Comparison of ENCODE assay signal across 30 cellular contexts in the genomic region with DNA sequence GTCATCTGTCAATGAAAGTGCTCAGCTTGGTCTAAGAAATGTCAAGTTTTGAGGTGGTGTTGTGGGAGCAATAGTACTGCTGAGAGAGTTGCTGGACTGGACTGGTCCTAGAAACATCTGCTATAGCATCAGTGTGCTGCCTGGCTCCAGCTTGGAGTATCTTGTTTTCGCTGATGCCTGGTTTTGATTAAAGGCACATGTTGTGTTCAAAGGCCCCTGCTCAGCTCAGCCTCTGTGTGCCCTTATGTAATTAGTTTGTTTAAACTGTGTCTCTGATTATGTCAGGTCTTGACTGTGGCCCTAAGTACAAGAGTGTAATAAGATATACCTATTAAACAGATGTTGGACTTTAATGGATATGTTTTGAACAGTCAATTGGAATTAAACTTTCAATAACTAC.
A peak's percentile ranks its signal among the peaks of the same experiment; 100 is the strongest.
DNase-seq lines count a peak whose midpoint lies in the region; ATAC-seq and TF ChIP-seq lines count a peak whose summit lies in the region.
"Had no signal": no experiment of that assay in that cellular context is flagged by ENCODE, and none has a peak within 500 bp of the region (broad histone marks: within the 10 kb centered on the region; RNA-seq: fewer than 3 reads in every experiment).

No MANE protein-coding gene starts in this region.

- H3K27me3 Mint-ChIP-seq in chondrocyte (ENCODE audit: low read depth), result peaks cover 9% of the 10 kb centered on the region
- H3K27me3 Mint-ChIP-seq: activated naive CD8-positive, alpha-beta T cell treated with anti-CD3 and anti-CD28 coated beads, Interleukin-2, amount 10 ng/mL, durations not matched to agents 7 days and 5 days; CD8-positive, alpha-beta memory T cell; T-helper 17 cell had no signal

- H3K9me3 Mint-ChIP-seq in chondrocyte (ENCODE audit: low read depth), result peaks cover 3% of the 10 kb centered on the region
- H3K9me3 Mint-ChIP-seq: activated naive CD8-positive, alpha-beta T cell treated with anti-CD3 and anti-CD28 coated beads, Interleukin-2, amount 10 ng/mL, durations not matched to agents 7 days and 5 days; H9 had no signal

- no peak overlapping the region for H3K4me3 Mint-ChIP-seq in chondrocyte (ENCODE audit: unreplicated experiment)
- H3K4me3 Mint-ChIP-seq: activated naive CD8-positive, alpha-beta T cell treated with anti-CD3 and anti-CD28 coated beads, Interleukin-2, amount 10 ng/mL, durations not matched to agents 7 days and 5 days; CD8-positive, alpha-beta memory T cell; H9; naive thymus-derived CD8-positive, alpha-beta T cell; T-helper 17 cell had no signal

- H3K27ac Mint-ChIP-seq in chondrocyte (ENCODE audit: unreplicated experiment), result no peak overlapping the region
- H3K27ac Mint-ChIP-seq: activated naive CD8-positive, alpha-beta T cell treated with anti-CD3 and anti-CD28 coated beads, Interleukin-2, amount 10 ng/mL, durations not matched to agents 7 days and 5 days; CD8-positive, alpha-beta memory T cell; H9; naive thymus-derived CD8-positive, alpha-beta T cell; T-helper 17 cell had no signal

- intact Hi-C loops in Right ventricle myocardium superior (cut with DNase I), result no loop called here

- TF ChIP-seq CTCF in AG10803 (conservative IDR thresholded peaks at IDR 0.05; ENCODE audit: low read length) (no peak), HFF-Myc (IDR thresholded peaks at IDR 0.05; ENCODE audit: low read depth, low read length, missing control alignments) (no peak), fibroblast of mammary gland (conservative IDR thresholded peaks at IDR 0.05; ENCODE audit: control insufficient read depth, insufficient read depth, low read depth, low read length) (no peak), chondrocyte (IDR thresholded peaks at IDR 0.05) (no peak)

- peak; percentile 31 for DNase-seq in AG10803 (ENCODE audit: low read depth)
- DNase-seq in HFF-Myc (ENCODE audit: extremely low read depth, low read depth), result peak; percentile 3
- DNase-seq in NCI-H774 (lab: John Stamatoyannopoulos, UW), result peak; percentile 27
- DNase-seq in fibroblast of mammary gland (ENCODE audit: low read depth), result peak; percentile 55
- no peak for DNase-seq in chondrocyte (ENCODE audit: low spot score)
- DNase-seq in Right ventricle myocardium superior, result no peak
- DNase-seq in HPDE6-E6E7 (ENCODE audit: extremely low spot score), result no peak
- DNase-seq: activated CD4-positive, alpha-beta T cell treated with anti-CD3 and anti-CD28 coated beads, Interleukin-2, amount 50 U/mL, for 48 hours; activated CD4-positive, CD25-positive, alpha-beta regulatory T cell treated with anti-CD3 and anti-CD28 coated beads, Interleukin-2, amount 50 U/mL, for 72 hours; activated gamma-delta T cell treated with Interleukin-2 at 50 U/mL for 16 hours; activated naive CD8-positive, alpha-beta T cell treated with anti-CD3 and anti-CD28 coated beads, Interleukin-2, amount 10 ng/mL, durations not matched to agents 7 days and 5 days; activated T-cell treated with anti-CD3 and anti-CD28 coated beads, Interleukin-2, amount 50 U/mL, for 48 hours; CD8-positive, alpha-beta memory T cell; colonic mucosa; effector CD4-positive, alpha-beta T cell; H9; heart left ventricle; Karpas-422; naive thymus-derived CD8-positive, alpha-beta T cell; NCI-H1694 treated with DMSO at 0.1 percent for 48 hours; nucleus accumbens; right lobe of liver; spleen; stimulated activated CD4-positive, alpha-beta T cell treated with anti-CD3 and anti-CD28 coated beads, Interleukin-2, amount 100 ng/mL, for 24 hours; stimulated activated naive CD8-positive, alpha-beta T cell treated with anti-CD3 and anti-CD28 coated beads, Interleukin-15, Interleukin-2, amounts not matched to agents 100 U/mL and 50 U/mL, for 24 hours; T-helper 17 cell had no signal

- H3K36me3 Mint-ChIP-seq in chondrocyte (ENCODE audit: low read depth), result no peaks in the 10 kb centered on the region
- H3K36me3 Mint-ChIP-seq: activated naive CD8-positive, alpha-beta T cell treated with anti-CD3 and anti-CD28 coated beads, Interleukin-2, amount 10 ng/mL, durations not matched to agents 7 days and 5 days; CD8-positive, alpha-beta memory T cell; naive thymus-derived CD8-positive, alpha-beta T cell had no signal

- ATAC-seq in Right ventricle myocardium superior (ENCODE audit: poor library complexity), result no peak
- ATAC-seq in GM21515 (IDR thresholded peaks at IDR 0.05; ENCODE audit: unreplicated experiment), result no peak
- ATAC-seq: heart left ventricle; naive thymus-derived CD8-positive, alpha-beta T cell; stimulated activated naive CD8-positive, alpha-beta T cell treated with anti-CD3 and anti-CD28 coated beads, Interleukin-15, Interleukin-2, amounts not matched to agents 100 U/mL and 50 U/mL, for 24 hours; T-helper 17 cell had no signal

- no peaks in the 10 kb centered on the region for H3K4me1 Mint-ChIP-seq in chondrocyte (ENCODE audit: low read depth)
- H3K4me1 Mint-ChIP-seq: activated naive CD8-positive, alpha-beta T cell treated with anti-CD3 and anti-CD28 coated beads, Interleukin-2, amount 10 ng/mL, durations not matched to agents 7 days and 5 days; CD8-positive, alpha-beta memory T cell; naive thymus-derived CD8-positive, alpha-beta T cell; T-helper 17 cell had no signal

- H3K4me3 ChIP-seq in AG10803 (ENCODE audit: low read length) (no peak overlapping the region), HFF-Myc (replicated peaks; ENCODE audit: low read depth, low read length) (no peak overlapping the region), fibroblast of mammary gland (ENCODE audit: control insufficient read depth, low read depth, low read length) (no peak overlapping the region)
- H3K4me3 ChIP-seq: ascending aorta, cardiac muscle cell, colonic mucosa, heart left ventricle, prostate gland, right lobe of liver, spleen had no signal

Comparison
In these comparisons a context has a peak if more than half of its experiments do, and no peak if none do; other contexts are left out.
1. DNase-seq: peak in AG10803 (single experiment), HFF-Myc (single experiment), NCI-H774 (single experiment) and fibroblast of mammary gland (single experiment); none in chondrocyte (single experiment), Right ventricle myocardium superior (single experiment) and HPDE6-E6E7 (single experiment).